Comparison of ENCODE assay signal across 1 cellular context in genomic region chr5:663436-664342, GRCh38.
TF ChIP-seq lines count a peak whose summit lies in the region.

No MANE protein-coding gene starts in this region.

TF ChIP-seq in IMR-90, 13 proteins besides CTCF, POLR2A, EP300 and RAD21 (continued from another document):
- TF ChIP-seq, protein P1, sequence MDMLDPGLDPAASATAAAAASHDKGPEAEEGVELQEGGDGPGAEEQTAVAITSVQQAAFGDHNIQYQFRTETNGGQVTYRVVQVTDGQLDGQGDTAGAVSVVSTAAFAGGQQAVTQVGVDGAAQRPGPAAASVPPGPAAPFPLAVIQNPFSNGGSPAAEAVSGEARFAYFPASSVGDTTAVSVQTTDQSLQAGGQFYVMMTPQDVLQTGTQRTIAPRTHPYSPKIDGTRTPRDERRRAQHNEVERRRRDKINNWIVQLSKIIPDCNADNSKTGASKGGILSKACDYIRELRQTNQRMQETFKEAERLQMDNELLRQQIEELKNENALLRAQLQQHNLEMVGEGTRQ (IDR thresholded peaks at IDR 0.05; ENCODE audit: low read depth, low read length): no peak
- TF ChIP-seq RFX5 (IDR thresholded peaks at IDR 0.05; ENCODE audit: low read depth, low read length): no peak
- no peak for TF ChIP-seq NFE2L2 (IDR thresholded peaks at IDR 0.05; ENCODE audit: low read depth, low read length)
- no peak for TF ChIP-seq MAFK (IDR thresholded peaks at IDR 0.05; ENCODE audit: low read depth, low read length)
- TF ChIP-seq RCOR1 (IDR thresholded peaks at IDR 0.05; ENCODE audit: insufficient replicate concordance, low read length): no peak
